In genomic region chr7:45347804-45348203, GRCh38 we compare ENCODE assay signal across 12 cellular contexts.
DNase-seq lines count a peak whose midpoint lies in the region; ATAC-seq and TF ChIP-seq lines count a peak whose summit lies in the region.
"Had no signal": no experiment of that assay in that cellular context is flagged by ENCODE, and none has a peak within 500 bp of the region (broad histone marks: within the 10 kb centered on the region; RNA-seq: fewer than 3 reads in every experiment).

No MANE protein-coding gene starts in this region.

- POLR2A ChIA-PET in IMR-90 (lab: Charles Lee; ENCODE audit: unreplicated experiment), result no interaction called here

- H3K14ac ChIP-seq in IMR-90 (replicated peaks; ENCODE audit: low read depth, low read length), result no peak overlapping the region

- ATAC-seq in IMR-90 (ENCODE audit: low read depth) (no peak; the same call in 1 of the 2 replicates), GM18907 (IDR thresholded peaks at IDR 0.05; ENCODE audit: unreplicated experiment) (no peak)
- ATAC-seq: natural killer cell had no signal

- H4K8ac ChIP-seq in IMR-90 (ENCODE audit: low read depth in 2 of 2, low read length in 2 of 2), result no peak overlapping the region

- WGBS in IMR-90 (ENCODE audit: extremely low coverage in 2 of 2, insufficient read length in 1 of 2), 2 experiments, result 40% methylated on average over 1 of the region's 2 CpGs; no CpG with 5 or more reads in 1 of the 2 experiments

- no peaks in the 10 kb centered on the region; the same call in none of the 2 replicates for H3K27me3 ChIP-seq in IMR-90 (ENCODE audit: control insufficient read depth, insufficient read depth, low read length)
- peaks cover 2% of the 10 kb centered on the region for H3K27me3 ChIP-seq in adipocyte (replicated peaks; ENCODE audit: control insufficient read depth, insufficient read depth, low read length)
- H3K27me3 ChIP-seq: uterus had no signal

- no peak overlapping the region for H2AK5ac ChIP-seq in IMR-90 (ENCODE audit: low read depth, low read length)

- H3K23ac ChIP-seq in IMR-90 (ENCODE audit: low read depth, low read length), result no peak overlapping the region

- intact Hi-C loops in IMR-90 (cut with micrococcal nuclease), result no loop called here

- no peaks in the 10 kb centered on the region for H3K36me3 ChIP-seq in IMR-90 (ENCODE audit: control insufficient read depth, insufficient read depth, low read length)
- no peaks in the 10 kb centered on the region for H3K36me3 ChIP-seq in adipocyte (ENCODE audit: control insufficient read depth, insufficient read depth, low read length, severe bottlenecking)
- H3K36me3 ChIP-seq: uterus had no signal

- CTCF ChIA-PET in IMR-90 (lab: Yijun Ruan, JAX), result no interaction called here

- no peak overlapping the region for H3K4ac ChIP-seq in IMR-90 (ENCODE audit: low read depth, low read length)

- H3K27ac ChIP-seq in IMR-90 (ENCODE audit: insufficient read depth, low read length), result no peak overlapping the region
- H3K27ac ChIP-seq: uterus, VCaP had no signal

- H4K91ac ChIP-seq in IMR-90 (ENCODE audit: insufficient read depth, low read depth, low read length), result no peak overlapping the region

- no peak overlapping the region for H3K18ac ChIP-seq in IMR-90 (ENCODE audit: low read depth, low read length)

- no peak for TF ChIP-seq POLR2A in IMR-90 (IDR thresholded peaks at IDR 0.05; ENCODE audit: low read depth, low read length)

- H2BK20ac ChIP-seq in IMR-90 (ENCODE audit: low read depth, low read length), result no peak overlapping the region

- TF ChIP-seq RAD21 in IMR-90 (IDR thresholded peaks at IDR 0.05; ENCODE audit: low read length), result no peak

- DNase-seq in EH (ENCODE audit: low read depth), result peak; percentile 87
- DNase-seq in IMR-90, result peak; percentile 10
- peak; percentile 48 for DNase-seq in adipocyte (ENCODE audit: low read depth)
- peak; percentile 38 for DNase-seq in left kidney (ENCODE audit: low read depth, low spot score)
- no peak for DNase-seq in NCI-H446 (lab: John Stamatoyannopoulos, UW)
- DNase-seq in C1 segment of cervical spinal cord (lab: John Stamatoyannopoulos, UW), result no peak
- DNase-seq: activated T-cell treated with anti-CD3 and anti-CD28 coated beads for 4 hours, anterior cingulate cortex, natural killer cell, uterus had no signal

- in situ Hi-C loops in IMR-90 (cut with MboI; ENCODE audit: low sequenced_read_pairs), result no loop called here

- H3K9me1 ChIP-seq in IMR-90 (ENCODE audit: insufficient read depth, low read length), result no peaks in the 10 kb centered on the region

- H3K4me1 ChIP-seq in IMR-90 (ENCODE audit: control insufficient read depth, insufficient read depth, low read length), result no peaks in the 10 kb centered on the region
- no peaks in the 10 kb centered on the region for H3K4me1 ChIP-seq in adipocyte (ENCODE audit: control insufficient read depth, insufficient read depth, low read length)
- H3K4me1 ChIP-seq: uterus had no signal

- BruUV-seq in IMR-90 (replicated peaks; lab: Mats Ljungman, UMichigan), result no TSS peak

- H2AK9ac ChIP-seq in IMR-90 (replicated peaks; ENCODE audit: low read depth, low read length, poor library complexity), result no peak overlapping the region

- H3K9ac ChIP-seq in IMR-90 (ENCODE audit: low read depth, low read length) (no peak overlapping the region), adipocyte (ENCODE audit: low read length) (no peak overlapping the region)

- no peaks in the 10 kb centered on the region for H4K20me1 ChIP-seq in IMR-90 (ENCODE audit: insufficient read depth, low read length)

- H3K9me3 ChIP-seq in IMR-90 (ENCODE audit: control insufficient read depth, insufficient read depth, low read length) (no peaks in the 10 kb centered on the region), adipocyte (ENCODE audit: control insufficient read depth, low read length) (no peaks in the 10 kb centered on the region)
- H3K9me3 ChIP-seq: uterus had no signal

- H3K56ac ChIP-seq in IMR-90 (ENCODE audit: extremely low read depth, insufficient read depth, low read length), result no peak overlapping the region

- no peak overlapping the region for H4K5ac ChIP-seq in IMR-90 (ENCODE audit: low read depth, low read length)

- H3K4me2 ChIP-seq in IMR-90 (ENCODE audit: low read depth, low read length), result no peak overlapping the region

- H3K79me1 ChIP-seq in IMR-90 (ENCODE audit: low read depth in 1 of 2, low read length in 2 of 2), result no peaks in the 10 kb centered on the region

- no peak overlapping the region for H2BK15ac ChIP-seq in IMR-90 (ENCODE audit: low read depth, low read length)

- no peak overlapping the region for H2BK5ac ChIP-seq in IMR-90 (ENCODE audit: low read depth, low read length, poor library complexity, severe bottlenecking)

- H2BK120ac ChIP-seq in IMR-90 (ENCODE audit: low read depth, low read length), result no peak overlapping the region

- TF ChIP-seq CTCF in IMR-90 (conservative IDR thresholded peaks at IDR 0.05; ENCODE audit: low read depth, low read length), result no peak

- H2AFZ ChIP-seq in IMR-90 (replicated peaks; ENCODE audit: low read length, poor library complexity), result no peak overlapping the region

- H3K4me3 ChIP-seq in IMR-90 (ENCODE audit: insufficient read depth, low read depth, low read length) (no peak overlapping the region), adipocyte (ENCODE audit: low read length) (no peak overlapping the region)
- H3K4me3 ChIP-seq: uterus had no signal

- dilution Hi-C loops in IMR-90 (cut with HindIII; ENCODE audit: low sequenced_read_pairs, unreplicated experiment), result no loop called here

TF ChIP-seq in IMR-90, 13 proteins besides CTCF, POLR2A, EP300 and RAD21:
- TF ChIP-seq ELK1 (IDR thresholded peaks at IDR 0.05; ENCODE audit: borderline replicate concordance, low read depth, low read length), result no peak
- TF ChIP-seq CHD1 (IDR thresholded peaks at IDR 0.05; ENCODE audit: low read depth, low read length), result no peak
- no peak for TF ChIP-seq MAZ (IDR thresholded peaks at IDR 0.05; ENCODE audit: borderline replicate concordance, low read depth, low read length)
- TF ChIP-seq FOS (IDR thresholded peaks at IDR 0.05; ENCODE audit: low read depth, low read length), result no peak
- no peak for TF ChIP-seq SMC3 (IDR thresholded peaks at IDR 0.05; ENCODE audit: low read depth, low read length)
- no peak for TF ChIP-seq USF2 (IDR thresholded peaks at IDR 0.05; ENCODE audit: low read depth, low read length)
- TF ChIP-seq CEBPB (IDR thresholded peaks at IDR 0.05; ENCODE audit: low read depth, low read length), result no peak
- no peak for TF ChIP-seq MXI1 (IDR thresholded peaks at IDR 0.05; ENCODE audit: borderline replicate concordance, low read depth, low read length)
- TF ChIP-seq NFE2L2 (IDR thresholded peaks at IDR 0.05; ENCODE audit: low read depth, low read length), result no peak
- TF ChIP-seq MAFK (IDR thresholded peaks at IDR 0.05; ENCODE audit: low read depth, low read length), result no peak
- no peak for TF ChIP-seq BHLHE40 (IDR thresholded peaks at IDR 0.05; ENCODE audit: low read depth, low read length)
- TF ChIP-seq RCOR1 (IDR thresholded peaks at IDR 0.05; ENCODE audit: insufficient replicate concordance, low read length), result no peak
- no peak for TF ChIP-seq RFX5 (IDR thresholded peaks at IDR 0.05; ENCODE audit: low read depth, low read length)
TF ChIP-seq in IMR-90: peak in this region for 0.

Comparison
In these comparisons a context has a peak if more than half of its experiments do, and no peak if none do; other contexts are left out.
1. DNase-seq: peak in EH (single experiment), IMR-90 (single experiment), adipocyte (single experiment) and left kidney (single experiment); none in NCI-H446 (0 of 2) and C1 segment of cervical spinal cord (0 of 14).